Comparison of ENCODE assay signal across 1 cellular context in genomic region chr5:100904259-100904822, GRCh38.
TF ChIP-seq lines count a peak whose summit lies in the region.

No MANE protein-coding gene starts in this region.

TF ChIP-seq in IMR-90, 13 proteins besides CTCF, POLR2A, EP300 and RAD21:
- no peak for TF ChIP-seq MAZ (IDR thresholded peaks at IDR 0.05; ENCODE audit: borderline replicate concordance, low read depth, low read length)
